ENCODE assay signal across 9 cellular contexts in the genomic region with DNA sequence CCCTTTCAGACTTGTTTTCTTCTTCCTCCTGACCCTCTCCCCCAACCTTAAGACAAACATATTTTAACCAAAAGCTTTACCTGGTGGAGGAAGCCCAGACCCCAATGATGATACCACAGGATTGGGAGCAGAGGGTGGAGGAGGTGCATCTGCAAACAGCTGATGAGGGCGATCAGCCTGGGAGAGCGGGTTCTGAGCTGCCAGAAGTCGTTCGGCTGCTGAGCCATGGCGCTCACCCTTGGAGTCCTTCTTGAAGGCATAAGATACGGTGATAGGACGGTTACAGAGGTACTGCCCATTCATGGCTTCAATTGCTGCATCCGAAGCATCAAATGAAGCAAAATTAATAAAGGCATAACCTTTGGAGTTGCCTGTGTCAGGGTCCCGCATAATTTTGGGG. TPM values are rescaled to one million over a fixed set of nuclear protein-coding genes. Genes with fewer than 3 reads are reported as not detected.
DNase-seq lines count a peak whose midpoint lies in the region; ATAC-seq and TF ChIP-seq lines count a peak whose summit lies in the region.
"Had no signal": no experiment of that assay in that cellular context is flagged by ENCODE, and none has a peak within 500 bp of the region (broad histone marks: within the 10 kb centered on the region; RNA-seq: fewer than 3 reads in every experiment).

No MANE protein-coding gene starts in this region.

- peaks cover 0 to 2% (median 0%) of the 10 kb centered on the region in 3 donors for H3K27me3 Mint-ChIP-seq in CD14-positive monocyte (ENCODE audit: low read depth in 3 of 3)

- no peaks in the 10 kb centered on the region for H3K9me3 ChIP-seq in KOPT-K1 (ENCODE audit: insufficient read depth, low read length, poor library complexity, severe bottlenecking)
- H3K9me3 ChIP-seq in neural cell (ENCODE audit: low read length) = no peaks in the 10 kb centered on the region

- H3K27ac ChIP-seq in KOPT-K1 (ENCODE audit: low read depth, low read length, poor library complexity, severe bottlenecking) (peak overlapping the region; percentile 87), neural cell (ENCODE audit: low read length) (no peak overlapping the region)

- H3K36me3 ChIP-seq in KOPT-K1 (ENCODE audit: insufficient read depth, low read length) (peaks cover 57% of the 10 kb centered on the region), neural cell (ENCODE audit: insufficient read depth, low read length) (peaks cover 6% of the 10 kb centered on the region)

- no peaks in the 10 kb centered on the region for H3F3A ChIP-seq in neural cell (ENCODE audit: insufficient read depth, low read length, poor library complexity, severe bottlenecking)

- no peaks in the 10 kb centered on the region for H4K20me1 ChIP-seq in neural cell (ENCODE audit: insufficient read depth)

- peaks cover 49% of the 10 kb centered on the region for H3K4me1 Mint-ChIP-seq in CD14-positive monocyte

- H3K4me2 ChIP-seq in neural cell (ENCODE audit: low read length) = peak overlapping the region; percentile 80

- DNase-seq in CD14-positive monocyte (ENCODE audit: low spot score) = no peak
- no peak for DNase-seq in choroid plexus epithelial cell (ENCODE audit: low read depth)
- DNase-seq in NCI-H446 (lab: John Stamatoyannopoulos, UW) = no peak
- DNase-seq in stimulated activated CD4-positive, alpha-beta T cell treated with anti-CD3 and anti-CD28 coated beads, Interleukin-4, amount 100 ng/mL, for 24 hours = no peak
- DNase-seq: stimulated activated CD4-positive, alpha-beta T cell treated with anti-CD3 and anti-CD28 coated beads, Interleukin-1b, Interleukin-23, amount 100 ng/mL, for 48 hours had no signal

- H3K27ac Mint-ChIP-seq in CD14-positive monocyte = peak overlapping the region in 5 of 7 donors; percentile 71 to 92 (median 77)

- TF ChIP-seq CTCF in CD14-positive monocyte (IDR thresholded peaks at IDR 0.05) = no peak
- no peak for TF ChIP-seq CTCF in choroid plexus epithelial cell (conservative IDR thresholded peaks at IDR 0.05; ENCODE audit: low read depth, low read length)
- no peak for TF ChIP-seq CTCF in neural cell (IDR thresholded peaks at IDR 0.05; ENCODE audit: poor library complexity, severe bottlenecking)

- TF ChIP-seq RAD21 in neural cell (conservative IDR thresholded peaks at IDR 0.05) = no peak

- H3K9me3 Mint-ChIP-seq in CD14-positive monocyte = no peaks in the 10 kb centered on the region

- no peak overlapping the region for H2AFZ ChIP-seq in neural cell (ENCODE audit: low read depth, low read length)

- H3K9ac ChIP-seq in neural cell (ENCODE audit: low read length) = no peak overlapping the region

- peaks cover 46 to 51% of the 10 kb centered on the region in 2 donors for H3K36me3 Mint-ChIP-seq in CD14-positive monocyte

- H3K4me3 Mint-ChIP-seq in CD14-positive monocyte = peak overlapping the region in 1 of 2 donors; percentile 25

- H3K4me3 ChIP-seq in choroid plexus epithelial cell (ENCODE audit: low read depth, low read length) = peak overlapping the region; percentile 78
- peak overlapping the region; percentile 87 for H3K4me3 ChIP-seq in neural cell (ENCODE audit: low read length)

- H3K9me2 ChIP-seq in neural cell (ENCODE audit: insufficient read depth, low read length) = no peaks in the 10 kb centered on the region

- H3K79me2 ChIP-seq in neural cell (replicated peaks; ENCODE audit: insufficient read depth, low read length) = peaks cover 17% of the 10 kb centered on the region

- H3K27me3 ChIP-seq in neural cell (ENCODE audit: insufficient read depth, low read depth, low read length) = no peaks in the 10 kb centered on the region

- intact Hi-C loops in CD14-positive monocyte (cut with micrococcal nuclease) = no loop called here

- ATAC-seq in HG02610 (IDR thresholded peaks at IDR 0.05; ENCODE audit: unreplicated experiment) (no peak), HG02798 (IDR thresholded peaks at IDR 0.05; ENCODE audit: poor library complexity, unreplicated experiment) (no peak)

- TF ChIP-seq EP300 in neural cell (conservative IDR thresholded peaks at IDR 0.05; ENCODE audit: poor library complexity, severe bottlenecking) = no peak

TF ChIP-seq in neural cell, 6 proteins besides CTCF, POLR2A, EP300 and RAD21:
- TF ChIP-seq EZH2 (IDR thresholded peaks at IDR 0.05; ENCODE audit: borderline replicate concordance, insufficient read depth, low read length, poor library complexity, severe bottlenecking) (no peak), POLR2AphosphoS5 (IDR thresholded peaks at IDR 0.05) (no peak), MXI1 (conservative IDR thresholded peaks at IDR 0.05; ENCODE audit: poor library complexity, severe bottlenecking) (no peak), SMC3 (conservative IDR thresholded peaks at IDR 0.05; ENCODE audit: poor library complexity) (no peak), TAF1 (IDR thresholded peaks at IDR 0.05; ENCODE audit: low read depth) (no peak)
- TF ChIP-seq, protein P1, sequence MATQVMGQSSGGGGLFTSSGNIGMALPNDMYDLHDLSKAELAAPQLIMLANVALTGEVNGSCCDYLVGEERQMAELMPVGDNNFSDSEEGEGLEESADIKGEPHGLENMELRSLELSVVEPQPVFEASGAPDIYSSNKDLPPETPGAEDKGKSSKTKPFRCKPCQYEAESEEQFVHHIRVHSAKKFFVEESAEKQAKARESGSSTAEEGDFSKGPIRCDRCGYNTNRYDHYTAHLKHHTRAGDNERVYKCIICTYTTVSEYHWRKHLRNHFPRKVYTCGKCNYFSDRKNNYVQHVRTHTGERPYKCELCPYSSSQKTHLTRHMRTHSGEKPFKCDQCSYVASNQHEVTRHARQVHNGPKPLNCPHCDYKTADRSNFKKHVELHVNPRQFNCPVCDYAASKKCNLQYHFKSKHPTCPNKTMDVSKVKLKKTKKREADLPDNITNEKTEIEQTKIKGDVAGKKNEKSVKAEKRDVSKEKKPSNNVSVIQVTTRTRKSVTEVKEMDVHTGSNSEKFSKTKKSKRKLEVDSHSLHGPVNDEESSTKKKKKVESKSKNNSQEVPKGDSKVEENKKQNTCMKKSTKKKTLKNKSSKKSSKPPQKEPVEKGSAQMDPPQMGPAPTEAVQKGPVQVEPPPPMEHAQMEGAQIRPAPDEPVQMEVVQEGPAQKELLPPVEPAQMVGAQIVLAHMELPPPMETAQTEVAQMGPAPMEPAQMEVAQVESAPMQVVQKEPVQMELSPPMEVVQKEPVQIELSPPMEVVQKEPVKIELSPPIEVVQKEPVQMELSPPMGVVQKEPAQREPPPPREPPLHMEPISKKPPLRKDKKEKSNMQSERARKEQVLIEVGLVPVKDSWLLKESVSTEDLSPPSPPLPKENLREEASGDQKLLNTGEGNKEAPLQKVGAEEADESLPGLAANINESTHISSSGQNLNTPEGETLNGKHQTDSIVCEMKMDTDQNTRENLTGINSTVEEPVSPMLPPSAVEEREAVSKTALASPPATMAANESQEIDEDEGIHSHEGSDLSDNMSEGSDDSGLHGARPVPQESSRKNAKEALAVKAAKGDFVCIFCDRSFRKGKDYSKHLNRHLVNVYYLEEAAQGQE (IDR thresholded peaks at IDR 0.05; ENCODE audit: borderline replicate concordance) = no peak

RNA-seq across cellular contexts. Expression of a gene that starts 1.3 kb away (rescaled TPM):
- polyA plus RNA-seq in CD14-positive monocyte (10 to 100 TPM; 52.2 to 78.6 TPM), neural cell (7.8 and 14.1 TPM in 2 replicates)
- polyA minus RNA-seq in neural cell = 10.7 and 15.3 TPM in 2 replicates

RNA-seq across cellular contexts. Expression of a gene that starts 8.7 kb away (rescaled TPM):
- under 1 TPM; 0.14 to 0.17 TPM for polyA plus RNA-seq in CD14-positive monocyte
- 78.1 and 95.3 TPM in 2 replicates for polyA plus RNA-seq in neural cell
- polyA minus RNA-seq in neural cell = 174 and 183 TPM in 2 replicates

RNA-seq across cellular contexts. Expression of a gene that starts 10.4 kb away (rescaled TPM):
- polyA plus RNA-seq in CD14-positive monocyte = 10 to 100 TPM; 53.1 to 54.6 TPM
- 0.58 and 1.6 TPM in 2 replicates for polyA plus RNA-seq in neural cell
- 0.46 and 0.49 TPM in 2 replicates for polyA minus RNA-seq in neural cell

RNA-seq across cellular contexts. Expression of a gene that starts 26.9 kb away (rescaled TPM):
- polyA plus RNA-seq in CD14-positive monocyte (10 to 100 TPM; 17.6 to 17.8 TPM), neural cell (19.6 and 26.3 TPM in 2 replicates)
- polyA minus RNA-seq in neural cell = 8.6 and 9.0 TPM in 2 replicates

Comparison
In these comparisons a context has a peak if more than half of its experiments do, and no peak if none do; other contexts are left out.
1. RNA of a gene that starts 8.7 kb away (polyA plus RNA-seq): 78.1 to 95.3 TPM in neural cell; 0.14 to 0.17 TPM in CD14-positive monocyte; every median in the first group is over 10 times any median in the second.
2. RNA of a gene that starts 10.4 kb away (polyA plus RNA-seq): 53.1 to 54.6 TPM in CD14-positive monocyte; 0.58 to 1.6 TPM in neural cell; every median in the first group is over 10 times any median in the second.